22 cellular contexts compared by ENCODE assay signal in genomic region chr11:68735626-68736025, GRCh38. TPM values are rescaled to one million over a fixed set of nuclear protein-coding genes. Genes with fewer than 3 reads are reported as not detected.
"Had no signal": no experiment of that assay in that cellular context is flagged by ENCODE, and none has a peak within 500 bp of the region (broad histone marks: within the 10 kb centered on the region; RNA-seq: fewer than 3 reads in every experiment).

No MANE protein-coding gene starts in this region.

- H3K36me3 ChIP-seq: left ventricle myocardium inferior, right lobe of liver, vagina had no signal

- H3K36me3 Mint-ChIP-seq: activated CD4-positive, alpha-beta memory T cell treated with anti-CD3 and anti-CD28 coated beads for 36 hours; activated naive CD4-positive, alpha-beta T cell treated with anti-CD3 and anti-CD28 coated beads, Interleukin-2, amount 10 ng/mL, durations not matched to agents 7 days and 5 days; immature natural killer cell; stimulated activated naive B cell treated with anti-CD40 and anti-IgM and Interleukin-4, amounts not matched to agents 10 μg/mL and 1 μg/mL and 100 μg/mL, for 72 hours had no signal

- H3K27ac Mint-ChIP-seq: activated CD4-positive, alpha-beta memory T cell treated with anti-CD3 and anti-CD28 coated beads for 36 hours; activated naive CD4-positive, alpha-beta T cell treated with anti-CD3 and anti-CD28 coated beads, Interleukin-2, amount 10 ng/mL, durations not matched to agents 7 days and 5 days; activated T-cell treated with anti-CD3 and anti-CD28 coated beads, Interleukin-2, amount 50 U/mL, for 72 hours; immature natural killer cell; nephron; T-helper 17 cell had no signal

- ATAC-seq: activated T-cell treated with anti-CD3 and anti-CD28 coated beads, Interleukin-2, amount 50 U/mL, for 72 hours; foreskin keratinocyte; stimulated activated naive B cell treated with anti-CD40 and anti-IgM and Interleukin-4, amounts not matched to agents 10 μg/mL and 1 μg/mL and 100 μg/mL, for 72 hours; T-helper 17 cell had no signal

- H3K9me3 Mint-ChIP-seq: activated CD4-positive, alpha-beta memory T cell treated with anti-CD3 and anti-CD28 coated beads for 36 hours; activated naive CD4-positive, alpha-beta T cell treated with anti-CD3 and anti-CD28 coated beads, Interleukin-2, amount 10 ng/mL, durations not matched to agents 7 days and 5 days; activated T-cell treated with anti-CD3 and anti-CD28 coated beads, Interleukin-2, amount 50 U/mL, for 72 hours; immature natural killer cell; nephron; stimulated activated naive B cell treated with anti-CD40 and anti-IgM and Interleukin-4, amounts not matched to agents 10 μg/mL and 1 μg/mL and 100 μg/mL, for 72 hours had no signal

- H3K4me3 Mint-ChIP-seq: activated CD4-positive, alpha-beta memory T cell treated with anti-CD3 and anti-CD28 coated beads for 36 hours; activated naive CD4-positive, alpha-beta T cell treated with anti-CD3 and anti-CD28 coated beads, Interleukin-2, amount 10 ng/mL, durations not matched to agents 7 days and 5 days; activated T-cell treated with anti-CD3 and anti-CD28 coated beads, Interleukin-2, amount 50 U/mL, for 72 hours; immature natural killer cell; nephron; stimulated activated naive B cell treated with anti-CD40 and anti-IgM and Interleukin-4, amounts not matched to agents 10 μg/mL and 1 μg/mL and 100 μg/mL, for 72 hours; T-helper 17 cell had no signal

- H3K27me3 ChIP-seq: foreskin keratinocyte, right lobe of liver, vagina had no signal

- H3K9me3 ChIP-seq: left ventricle myocardium inferior, right lobe of liver, vagina had no signal

- H3K4me3 ChIP-seq: left ventricle myocardium inferior, right lobe of liver, skin epidermis, vagina had no signal

- H3K27me3 Mint-ChIP-seq: activated CD4-positive, alpha-beta memory T cell treated with anti-CD3 and anti-CD28 coated beads for 36 hours; activated naive CD4-positive, alpha-beta T cell treated with anti-CD3 and anti-CD28 coated beads, Interleukin-2, amount 10 ng/mL, durations not matched to agents 7 days and 5 days; stimulated activated naive B cell treated with anti-CD40 and anti-IgM and Interleukin-4, amounts not matched to agents 10 μg/mL and 1 μg/mL and 100 μg/mL, for 72 hours; T-helper 17 cell had no signal

- H3K4me1 Mint-ChIP-seq: activated naive CD4-positive, alpha-beta T cell treated with anti-CD3 and anti-CD28 coated beads, Interleukin-2, amount 10 ng/mL, durations not matched to agents 7 days and 5 days; immature natural killer cell; nephron had no signal

- H3K4me1 ChIP-seq: foreskin keratinocyte, left ventricle myocardium inferior, right lobe of liver, vagina had no signal

- DNase-seq: activated CD4-positive, alpha-beta memory T cell treated with anti-CD3 and anti-CD28 coated beads for 36 hours; activated CD4-positive, alpha-beta T cell treated with anti-CD3 and anti-CD28 coated beads for 48 hours; activated effector memory CD4-positive, alpha-beta T cell treated with Interleukin-2 at 50 U/mL for 16 hours; activated naive CD4-positive, alpha-beta T cell treated with anti-CD3 and anti-CD28 coated beads, Interleukin-2, amount 10 ng/mL, durations not matched to agents 7 days and 5 days; activated T-cell treated with anti-CD3 and anti-CD28 coated beads, Interleukin-2, amount 50 U/mL, for 72 hours; amygdala; cerebellar nuclear complex; cortex of kidney; effector CD4-positive, alpha-beta T cell; foreskin keratinocyte; immature natural killer cell; kidney glomerular epithelial cell; left ventricle myocardium inferior; mammary epithelial cell; nucleus accumbens; right lobe of liver; stimulated activated naive B cell treated with anti-CD40 and anti-IgM and Interleukin-4, amounts not matched to agents 10 μg/mL and 1 μg/mL and 100 μg/mL, for 72 hours; T-helper 17 cell; trophoblast cell had no signal

- H3K27ac ChIP-seq: foreskin keratinocyte, left ventricle myocardium inferior, right lobe of liver, skin epidermis, vagina had no signal

RNA-seq across cellular contexts. Expression of gene GAL, which starts 51.3 kb away (rescaled TPM):
- total RNA-seq: T-helper 17 cell had no signal
- polyA plus RNA-seq: immature natural killer cell had no signal
